Comparison of ENCODE assay signal across 14 cellular contexts in the genomic region with DNA sequence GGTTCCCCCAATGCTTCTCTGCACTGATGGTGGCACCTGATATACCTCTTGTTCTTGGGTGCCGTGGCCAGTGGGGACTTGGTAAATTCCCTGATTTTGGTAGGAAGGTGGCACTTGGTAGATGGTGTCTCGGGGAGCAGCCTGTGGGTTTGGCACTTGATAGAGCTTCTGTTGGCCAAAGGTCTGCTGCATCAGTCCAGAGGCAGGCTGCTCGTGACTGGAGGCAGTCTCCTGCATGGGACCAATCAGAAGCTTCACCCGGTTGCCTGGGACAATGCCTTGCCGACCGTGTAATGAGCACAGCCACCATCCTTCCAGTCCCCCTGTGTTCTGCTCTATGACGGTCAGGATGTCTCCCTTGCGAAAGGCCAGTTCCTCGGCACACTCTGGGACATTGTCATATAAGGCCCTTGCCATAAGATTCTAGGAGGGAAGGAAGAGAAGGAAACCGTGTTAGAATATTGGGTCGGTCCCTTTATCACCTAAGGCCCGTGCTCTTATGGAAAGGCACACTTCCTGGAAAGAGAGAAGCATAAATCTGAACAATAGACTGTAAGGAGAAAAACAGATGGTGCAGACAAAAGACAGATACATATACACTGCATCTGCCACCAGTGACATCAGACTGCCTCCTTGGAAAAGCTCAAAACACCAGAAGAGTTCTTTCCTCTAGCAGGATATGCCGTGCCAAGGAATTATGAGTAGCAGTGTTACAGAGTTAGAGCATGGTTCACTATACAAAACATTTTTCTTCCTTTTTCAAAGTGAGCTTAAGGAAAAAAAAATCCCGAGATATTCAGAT. TPM values are rescaled to one million over a fixed set of nuclear protein-coding genes. Genes with fewer than 3 reads are reported as not detected.
DNase-seq lines count a peak whose midpoint lies in the region; ATAC-seq, FAIRE-seq and TF ChIP-seq lines count a peak whose summit lies in the region.
"Had no signal": no experiment of that assay in that cellular context is flagged by ENCODE, and none has a peak within 500 bp of the region (broad histone marks: within the 10 kb centered on the region; RNA-seq: fewer than 3 reads in every experiment).

No MANE protein-coding gene starts in this region.

- peaks cover 8% of the 10 kb centered on the region for H3K4me1 Mint-ChIP-seq in stimulated activated memory B cell treated with anti-CD40 and anti-IgM and Interleukin-4, amounts not matched to agents 10 μg/mL and 1 μg/mL and 100 μg/mL, for 72 hours
- H3K4me1 Mint-ChIP-seq in naive thymus-derived CD8-positive, alpha-beta T cell = peaks cover 34 to 50% (median 40%) of the 10 kb centered on the region in 4 donors

- intact Hi-C loops in K562 (cut with micrococcal nuclease) = no loop called here
- intact Hi-C loops in sigmoid colon (cut with DNase I) = loop anchor here (2.0 to 5.0 kb wide), 2 partner anchors 17 to 79 kb away; no protein-coding TSS in a partner anchor

- H3K9me3 ChIP-seq in GM23248 (ENCODE audit: low read depth) = no peaks in the 10 kb centered on the region
- no peaks in the 10 kb centered on the region for H3K9me3 ChIP-seq in K562 (replicated peaks; ENCODE audit: control insufficient read depth, insufficient read depth, low read depth, low read length)
- H3K9me3 ChIP-seq in right atrium auricular region = no peaks in the 10 kb centered on the region
- no peaks in the 10 kb centered on the region for H3K9me3 ChIP-seq in sigmoid colon
- H3K9me3 ChIP-seq: BE2C had no signal

- H3K4me3 ChIP-seq in GM23248 = no peak overlapping the region
- no peak overlapping the region for H3K4me3 ChIP-seq in K562
- H3K4me3 ChIP-seq in right atrium auricular region = no peak overlapping the region
- no peak overlapping the region for H3K4me3 ChIP-seq in sigmoid colon
- H3K4me3 ChIP-seq: skin epidermis had no signal

- TF ChIP-seq CTCF in K562 (IDR thresholded peaks at IDR 0.05 in 2 of 3, conservative IDR thresholded peaks at IDR 0.05 in 1 of 3; ENCODE audit: insufficient read depth in 2 of 3, low read depth in 1 of 3, low read length in 3 of 3) (no peak), right atrium auricular region (IDR thresholded peaks at IDR 0.05) (no peak), sigmoid colon (IDR thresholded peaks at IDR 0.05) (no peak)

- H2AFZ ChIP-seq in GM23248 (peak overlapping the region; percentile 52; the same call in 1 of the 2 replicates), K562 (ENCODE audit: low read depth, low read length) (no peak overlapping the region)

- 59 to 64% methylated on average over 14 of the region's 14 CpGs for WGBS in GM23248 (ENCODE audit: low coverage in 1 of 2, low lambda C conversion rate in 2 of 2, missing lambda C conversion rate in 2 of 2), 2 experiments
- 1% methylated on average over 14 of the region's 14 CpGs for WGBS in K562 (ENCODE audit: insufficient coverage, low coverage, missing lambda C conversion rate)
- WGBS in sigmoid colon, 2 donors = 84 to 86% methylated on average over 14 of the region's 14 CpGs

- H3K27ac ChIP-seq in GM23248 (peak overlapping the region; percentile 28), K562 (ENCODE audit: extremely low read depth, low read depth, low read length) (no peak overlapping the region), right atrium auricular region (peak overlapping the region; percentile 91 to 92), sigmoid colon (peak overlapping the region; percentile 79 to 86 (median 80))

- H3K4me3 Mint-ChIP-seq in stimulated activated memory B cell treated with anti-CD40 and anti-IgM and Interleukin-4, amounts not matched to agents 10 μg/mL and 1 μg/mL and 100 μg/mL, for 72 hours = no peak overlapping the region
- H3K4me3 Mint-ChIP-seq in naive thymus-derived CD8-positive, alpha-beta T cell = no peak overlapping the region
- H3K4me3 Mint-ChIP-seq: activated CD4-positive, alpha-beta memory T cell treated with anti-CD3 and anti-CD28 coated beads for 36 hours had no signal

- peaks cover 40% of the 10 kb centered on the region for H3K36me3 Mint-ChIP-seq in stimulated activated memory B cell treated with anti-CD40 and anti-IgM and Interleukin-4, amounts not matched to agents 10 μg/mL and 1 μg/mL and 100 μg/mL, for 72 hours
- peaks cover 6 to 56% (median 31%) of the 10 kb centered on the region in 3 donors for H3K36me3 Mint-ChIP-seq in naive thymus-derived CD8-positive, alpha-beta T cell

- no peak overlapping the region for H3K4me2 ChIP-seq in GM23248 (ENCODE audit: unreplicated experiment)
- no peak overlapping the region for H3K4me2 ChIP-seq in K562 (ENCODE audit: insufficient read depth, low read length)

- no peak for TF ChIP-seq RAD21 in K562 (CRISPR knock-in tag; conservative IDR thresholded peaks at IDR 0.05 in 1 of 2, IDR thresholded peaks at IDR 0.05 in 1 of 2)

- H3K27me3 Mint-ChIP-seq in stimulated activated memory B cell treated with anti-CD40 and anti-IgM and Interleukin-4, amounts not matched to agents 10 μg/mL and 1 μg/mL and 100 μg/mL, for 72 hours = no peaks in the 10 kb centered on the region
- no peaks in the 10 kb centered on the region for H3K27me3 Mint-ChIP-seq in naive thymus-derived CD8-positive, alpha-beta T cell
- H3K27me3 Mint-ChIP-seq: activated CD4-positive, alpha-beta memory T cell treated with anti-CD3 and anti-CD28 coated beads for 36 hours had no signal

- TF ChIP-seq EP300 in K562 (IDR thresholded peaks at IDR 0.05; ENCODE audit: low read length) (no peak), sigmoid colon (IDR thresholded peaks at IDR 0.05) (peak in 2 of 4 donors; percentile 50 to 83)

- ATAC-seq in K562 (no peak), GM21786 (IDR thresholded peaks at IDR 0.05; ENCODE audit: unreplicated experiment) (no peak)
- ATAC-seq in stimulated activated memory B cell treated with anti-CD40 and anti-IgM and Interleukin-4, amounts not matched to agents 10 μg/mL and 1 μg/mL and 100 μg/mL, for 72 hours = no peak
- no peak for ATAC-seq in naive thymus-derived CD8-positive, alpha-beta T cell

- H3K79me2 ChIP-seq in GM23248 (ENCODE audit: insufficient read depth) = no peaks in the 10 kb centered on the region
- H3K79me2 ChIP-seq in K562 (ENCODE audit: control insufficient read depth, insufficient read depth, low read length) = no peaks in the 10 kb centered on the region

- POLR2A ChIA-PET in K562 (lab: Yijun Ruan, JAX) = interaction anchor here (0.6 to 1.8 kb wide), 4 partner anchors 17 to 779 kb away, joined by 3 to 7 read pairs (median 4); no protein-coding TSS in a partner anchor
- POLR2A ChIA-PET in naive thymus-derived CD8-positive, alpha-beta T cell (lab: Charles Lee) = no interaction called here

- TF ChIP-seq POLR2A in K562 (conservative IDR thresholded peaks at IDR 0.05) (no peak), sigmoid colon (IDR thresholded peaks at IDR 0.05) (no peak)

- no peak overlapping the region for H3K27ac Mint-ChIP-seq in stimulated activated memory B cell treated with anti-CD40 and anti-IgM and Interleukin-4, amounts not matched to agents 10 μg/mL and 1 μg/mL and 100 μg/mL, for 72 hours
- H3K27ac Mint-ChIP-seq in naive thymus-derived CD8-positive, alpha-beta T cell = no peak overlapping the region
- H3K27ac Mint-ChIP-seq: activated CD4-positive, alpha-beta memory T cell treated with anti-CD3 and anti-CD28 coated beads for 36 hours had no signal

- CTCF ChIA-PET in K562 (lab: Yijun Ruan, JAX; ENCODE audit: low intra/inter-chr PET ratio) = no interaction called here

- H3K4me1 ChIP-seq in GM23248 (ENCODE audit: insufficient read depth) (peaks cover 41% of the 10 kb centered on the region), K562 (replicated peaks in 1 of 2; ENCODE audit: control insufficient read depth in 2 of 2, insufficient read depth in 2 of 2, low read length in 2 of 2) (no peaks in the 10 kb centered on the region), right atrium auricular region (peaks cover 0 to 88% of the 10 kb centered on the region in 2 donors), sigmoid colon (peaks cover 0 to 87% (median 73%) of the 10 kb centered on the region in 4 donors)
- H3K4me1 ChIP-seq: BE2C had no signal

- no peaks in the 10 kb centered on the region for H3K9me1 ChIP-seq in K562 (ENCODE audit: control insufficient read depth, insufficient read depth, low read length)

- H3K36me3 ChIP-seq in GM23248 (ENCODE audit: low read depth) (no peaks in the 10 kb centered on the region), K562 (ENCODE audit: control insufficient read depth, insufficient read depth, low read length) (no peaks in the 10 kb centered on the region), right atrium auricular region (no peaks in the 10 kb centered on the region), sigmoid colon (no peaks in the 10 kb centered on the region)
- H3K36me3 ChIP-seq: BE2C had no signal

- H3K9ac ChIP-seq in GM23248 (no peak overlapping the region), K562 (ENCODE audit: insufficient read depth in 1 of 2, low read depth in 2 of 2, low read length in 2 of 2) (no peak overlapping the region)

- H3K27me3 ChIP-seq in GM23248 (replicated peaks; ENCODE audit: insufficient read depth) (no peaks in the 10 kb centered on the region), K562 (ENCODE audit: control insufficient read depth in 2 of 2, insufficient read depth in 2 of 2, low read length in 2 of 2) (peaks cover 28 to 40% of the 10 kb centered on the region in 2 experiments; a peak in 4 of 5 replicates), right atrium auricular region (no peaks in the 10 kb centered on the region), sigmoid colon (no peaks in the 10 kb centered on the region)
- H3K27me3 ChIP-seq: BE2C had no signal

- no peak for FAIRE-seq in K562 (lab: Jason Lieb, UNC)
- FAIRE-seq: colon had no signal

- H3K9me2 ChIP-seq in GM23248 (ENCODE audit: insufficient read depth) = no peaks in the 10 kb centered on the region

- no peaks in the 10 kb centered on the region for H3K9me3 Mint-ChIP-seq in stimulated activated memory B cell treated with anti-CD40 and anti-IgM and Interleukin-4, amounts not matched to agents 10 μg/mL and 1 μg/mL and 100 μg/mL, for 72 hours
- H3K9me3 Mint-ChIP-seq in naive thymus-derived CD8-positive, alpha-beta T cell = no peaks in the 10 kb centered on the region
- H3K9me3 Mint-ChIP-seq: activated CD4-positive, alpha-beta memory T cell treated with anti-CD3 and anti-CD28 coated beads for 36 hours had no signal

- H3F3A ChIP-seq in GM23248 (ENCODE audit: insufficient read depth) = peaks cover 32% of the 10 kb centered on the region

- no TSS peak for BruUV-seq in K562 (replicated peaks; lab: Mats Ljungman, UMichigan)

- H4K20me1 ChIP-seq in GM23248 (ENCODE audit: insufficient read depth) (no peaks in the 10 kb centered on the region), K562 (replicated peaks; ENCODE audit: control insufficient read depth, insufficient read depth, low read length) (no peaks in the 10 kb centered on the region)

- DNase-seq in GM23248 = peak; percentile 44
- DNase-seq in K562 (ENCODE audit: extremely low read depth in 1 of 4, low spot score in 3 of 4) = no peak
- no peak for DNase-seq in right atrium auricular region (ENCODE audit: low spot score)
- no peak for DNase-seq in sigmoid colon
- DNase-seq in DMS79 (lab: John Stamatoyannopoulos, UW) = no peak
- no peak for DNase-seq in naive thymus-derived CD8-positive, alpha-beta T cell
- DNase-seq: activated CD4-positive, alpha-beta memory T cell treated with anti-CD3 and anti-CD28 coated beads for 36 hours; activated effector memory CD4-positive, alpha-beta T cell treated with anti-CD3 and anti-CD28 coated beads, Interleukin-2, amount 50 U/mL, for 16 hours; BE2C; NCI-H187 treated with DMSO at 0.1 percent for 48 hours had no signal

- in situ Hi-C loops in GM23248 (cut with MboI) (no loop called here), K562 (cut with MboI) (no loop called here)

RNA-seq across cellular contexts. Expression of gene NEDD9, which starts 19.0 kb away (rescaled TPM):
- 4.2 and 4.3 TPM in 2 replicates for total RNA-seq in GM23248 (2014; rRNA removed; shearing (Covaris generic))
- 2.9 and 3.0 TPM in 2 replicates for polyA plus RNA-seq in GM23248 (2016; fragmentation: Nextera tagmentation; extraction: Ambion mirVana)
- total RNA-seq in K562 (2011; cell fraction: chromatin; rRNA removed; ENCODE audit: low replicate concordance) = not detected in 2 replicates
- not detected in 2 replicates for total RNA-seq in K562 (2011; cell fraction: nucleolus; rRNA removed)
- total RNA-seq in K562 (2011; cell fraction: nucleoplasm; rRNA removed) = not detected in 2 replicates
- total RNA-seq in K562 (2014; rRNA removed) = not detected in 2 replicates
- total RNA-seq in K562 (2014; rRNA removed; fragmentation: Illumina TruSeq; extraction: Trizol) = 0.04 TPM in 1 of 2 replicates, not detected in the other
- total RNA-seq in K562 (2015; rRNA removed; fragmentation: Illumina TruSeq; extraction: Trizol) = 0.19 TPM in 1 of 2 replicates, not detected in the other
- 0.18 and 0.31 TPM in 2 replicates for total RNA-seq in K562 (2021)
- 0.05 and 0.15 TPM in 2 replicates for polyA plus RNA-seq in K562 (2011; rRNA removed)
- polyA plus RNA-seq in K562 (2011; cell fraction: cytosol; rRNA removed) = 0.01 TPM in 1 of 2 replicates, not detected in the other
- polyA plus RNA-seq in K562 (2011; cell fraction: nucleus; rRNA removed) = not detected in 2 replicates
- 0.17 and 1.1 TPM in 2 replicates for polyA plus RNA-seq in K562 (2012)
- not detected in 2 replicates for polyA plus RNA-seq in K562 (2014; fragmentation: Illumina TruSeq; extraction: Trizol)
- not detected for polyA plus RNA-seq in K562 (2014; fragmentation: Nextera tagmentation; extraction: Ambion mirVana)
- polyA plus RNA-seq in K562 (2014; rRNA removed) = not detected in 2 replicates
- polyA minus RNA-seq in K562 (2011; rRNA and poly(A)+ RNA removed) = 0.21 TPM in 1 of 2 replicates, not detected in the other
- polyA minus RNA-seq in K562 (2011; cell fraction: cytosol; rRNA and poly(A)+ RNA removed) = 1.2 TPM in 1 of 2 replicates, not detected in the other
- polyA minus RNA-seq in K562 (2011; cell fraction: nucleus; rRNA and poly(A)+ RNA removed) = not detected in 2 replicates
- total RNA-seq in right atrium auricular region = 10 to 100 TPM; 47.3 to 56.2 TPM
- total RNA-seq in sigmoid colon = 10 to 100 TPM; 13.8 to 21.4 (median 20.0) TPM
- polyA plus RNA-seq in sigmoid colon = 10 to 100 TPM; 20.5 to 42.5 (median 23.4) TPM
- total RNA-seq in naive thymus-derived CD8-positive, alpha-beta T cell = 10 to 100 TPM; 32.4 to 34.7 TPM
- polyA plus RNA-seq in naive thymus-derived CD8-positive, alpha-beta T cell = 10 to 100 TPM; 14.7 to 20.2 (median 17.3) TPM
